In the genomic region with DNA sequence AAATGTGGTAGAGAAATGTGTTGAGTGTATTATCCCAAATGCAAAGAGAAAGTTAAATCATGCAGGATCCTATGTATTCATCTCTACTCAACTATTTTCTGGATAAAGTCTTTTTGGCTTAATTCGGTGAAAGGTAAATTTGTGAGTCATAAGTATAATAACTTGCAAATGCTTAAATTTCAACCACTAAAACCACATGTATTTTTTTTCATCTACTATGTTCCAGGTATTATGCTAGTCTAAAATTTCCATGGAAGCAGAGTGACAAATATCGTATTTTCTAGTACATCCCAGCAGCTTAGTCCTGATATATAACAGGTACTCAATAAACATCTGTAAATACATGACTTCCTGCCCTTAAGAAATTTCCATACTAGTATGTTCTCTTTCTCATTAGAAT, we compare ENCODE assay signal across 32 cellular contexts. TPM values are rescaled to one million over a fixed set of nuclear protein-coding genes. Genes with fewer than 3 reads are reported as not detected.
"Had no signal": no experiment of that assay in that cellular context is flagged by ENCODE, and none has a peak within 500 bp of the region (broad histone marks: within the 10 kb centered on the region; RNA-seq: fewer than 3 reads in every experiment).

No MANE protein-coding gene starts in this region.

- H3K4me3 Mint-ChIP-seq: activated B cell treated with CpG ODN at 0.5 μM for 24 hours; activated CD4-positive, alpha-beta memory T cell treated with anti-CD3 and anti-CD28 coated beads for 36 hours; activated T-cell treated with anti-CD3 and anti-CD28 coated beads, Interleukin-2, amount 50 U/mL, for 24 hours had no signal

- H3K27ac Mint-ChIP-seq: activated B cell treated with CpG ODN at 0.5 μM for 24 hours; activated CD4-positive, alpha-beta memory T cell treated with anti-CD3 and anti-CD28 coated beads for 36 hours; activated naive CD4-positive, alpha-beta T cell treated with anti-CD3 and anti-CD28 coated beads, Interleukin-2, amount 50 U/mL, for 72 hours; activated T-cell treated with anti-CD3 and anti-CD28 coated beads, Interleukin-2, amount 50 U/mL, for 24 hours; activated T-helper 2 cell treated with anti-CD3 and anti-CD28 coated beads, Interferon-gamma antibody, Interleukin-2, Interleukin-4, amounts not matched to agents 10 μg/mL and 5 μg/mL and 100 μg/mL, durations not matched to agents 14 hours and 24 hours and 36 hours had no signal

- H3K27me3 ChIP-seq: adrenal gland, brain microvascular endothelial cell, SJSA1 had no signal

- H3K9me3 Mint-ChIP-seq: activated B cell treated with CpG ODN at 0.5 μM for 24 hours; activated CD4-positive, alpha-beta memory T cell treated with anti-CD3 and anti-CD28 coated beads for 36 hours; activated naive CD4-positive, alpha-beta T cell treated with anti-CD3 and anti-CD28 coated beads, Interleukin-2, amount 50 U/mL, for 72 hours; activated T-cell treated with anti-CD3 and anti-CD28 coated beads, Interleukin-2, amount 50 U/mL, for 24 hours; activated T-helper 2 cell treated with anti-CD3 and anti-CD28 coated beads, Interferon-gamma antibody, Interleukin-2, Interleukin-4, amounts not matched to agents 10 μg/mL and 5 μg/mL and 100 μg/mL, durations not matched to agents 14 hours and 24 hours and 36 hours had no signal

- DNase-seq: activated B cell treated with CpG ODN at 0.5 μM for 24 hours; activated CD4-positive, alpha-beta memory T cell treated with anti-CD3 and anti-CD28 coated beads for 36 hours; activated CD4-positive, alpha-beta T cell treated with anti-CD3 and anti-CD28 coated beads for 4 hours; activated CD4-positive, alpha-beta T cell treated with anti-CD3 and anti-CD28 coated beads, Interleukin-2, amount 50 U/mL, for 1 hour; activated CD4-positive, CD25-positive, alpha-beta regulatory T cell treated with anti-CD3 and anti-CD28 coated beads, Interleukin-2, amount 50 U/mL, for 72 hours; activated gamma-delta T cell; activated naive CD4-positive, alpha-beta T cell treated with Interleukin-2 at 50 U/mL for 16 hours; activated T-cell treated with anti-CD3 and anti-CD28 coated beads, Interleukin-2, amount 50 U/mL, for 24 hours; adrenal gland; brain microvascular endothelial cell; central memory CD4-positive, alpha-beta T cell; Kasumi-1; KG1; NCI-H1105; NCI-H1417 treated with DMSO at 0.1 percent for 48 hours; NCI-H1694; NCI-H1930; NCI-H2081 treated with DMSO at 0.1 percent for 48 hours; NCI-H226; NCI-H524 treated with DMSO at 0.1 percent for 48 hours; NCI-H748 treated with DMSO at 0.1 percent for 48 hours; NK-92 treated with Interleukin-12 subunit alpha and Interleukin-12 subunit beta, amount 100 ng/mL, for 24 hours; SHP77 treated with DMSO at 0.1 percent for 48 hours; SW 1271; T-helper 1 cell; T-helper 9 cell had no signal

- H3K27ac ChIP-seq: adrenal gland, brain microvascular endothelial cell, SJSA1, VCaP had no signal

- H3K36me3 ChIP-seq: adrenal gland, brain microvascular endothelial cell, SJSA1 had no signal

- H3K27me3 Mint-ChIP-seq: activated B cell treated with CpG ODN at 0.5 μM for 24 hours; activated CD4-positive, alpha-beta memory T cell treated with anti-CD3 and anti-CD28 coated beads for 36 hours; activated T-cell treated with anti-CD3 and anti-CD28 coated beads, Interleukin-2, amount 50 U/mL, for 24 hours had no signal

- H3K9me3 ChIP-seq: adrenal gland, SJSA1 had no signal

- ATAC-seq: activated naive CD4-positive, alpha-beta T cell treated with anti-CD3 and anti-CD28 coated beads, Interleukin-2, amount 50 U/mL, for 72 hours had no signal

- H3K4me3 ChIP-seq: adrenal gland, SJSA1 had no signal

- H3K36me3 Mint-ChIP-seq: activated CD4-positive, alpha-beta memory T cell treated with anti-CD3 and anti-CD28 coated beads for 36 hours; activated naive CD4-positive, alpha-beta T cell treated with anti-CD3 and anti-CD28 coated beads, Interleukin-2, amount 50 U/mL, for 72 hours had no signal

RNA-seq across cellular contexts. Expression of a gene that starts 31.8 kb away (rescaled TPM):
- total RNA-seq: activated B cell treated with CpG ODN at 0.5 μM for 24 hours; activated CD4-positive, alpha-beta memory T cell treated with anti-CD3 and anti-CD28 coated beads for 36 hours; activated CD8-positive, alpha-beta memory T cell treated with anti-CD3 and anti-CD28 coated beads for 36 hours; activated naive CD4-positive, alpha-beta T cell treated with anti-CD3 and anti-CD28 coated beads, Interleukin-2, amount 50 U/mL, for 72 hours; activated T-helper 2 cell treated with anti-CD3 and anti-CD28 coated beads, Interferon-gamma antibody, Interleukin-2, Interleukin-4, amounts not matched to agents 10 μg/mL and 5 μg/mL and 100 μg/mL, durations not matched to agents 14 hours and 24 hours and 36 hours; NCI-H460 had no signal
